ENCODE assay signal across 8 cellular contexts in genomic region chr11:111926505-111927391, GRCh38. TPM values are rescaled to one million over a fixed set of nuclear protein-coding genes. Genes with fewer than 3 reads are reported as not detected.
DNase-seq lines count a peak whose midpoint lies in the region; ATAC-seq and TF ChIP-seq lines count a peak whose summit lies in the region.

No MANE protein-coding gene starts in this region.

- DNase-seq in DMS153 (lab: John Stamatoyannopoulos, UW) (peak; percentile 96), OCI-M1 (lab: John Stamatoyannopoulos, UW) (peak; percentile 100), activated T-cell treated with anti-CD3 and anti-CD28 coated beads for 48 hours (ENCODE audit: low read depth) (peak; percentile 96), epithelial cell of proximal tubule (ENCODE audit: low read depth) (no peak), mucosa of gallbladder (ENCODE audit: low spot score) (peak; percentile 97)
- peak; percentile 91 for DNase-seq in stimulated activated CD8-positive, alpha-beta memory T cell treated with anti-CD3 and anti-CD28 coated beads, Interleukin-4, amount 100 ng/mL, for 24 hours (ENCODE audit: low read depth)

- TF ChIP-seq CTCF in epithelial cell of proximal tubule (conservative IDR thresholded peaks at IDR 0.05; ENCODE audit: low read depth, low read length), result no peak

- peaks cover 0 to 2% (median 0%) of the 10 kb centered on the region in 3 donors for H3K9me3 Mint-ChIP-seq in IgD-negative memory B cell

- H3K4me1 Mint-ChIP-seq in IgD-negative memory B cell, result peaks cover 8 to 10% (median 9%) of the 10 kb centered on the region in 3 donors

- peak overlapping the region; percentile 61 for H3K4me3 ChIP-seq in epithelial cell of proximal tubule (ENCODE audit: low read depth, low read length)

- peak overlapping the region; percentile 85 to 93 (median 91) for H3K4me3 Mint-ChIP-seq in IgD-negative memory B cell

- peak; percentile 91 for ATAC-seq in GM21576 (IDR thresholded peaks at IDR 0.05; ENCODE audit: unreplicated experiment)

- no peaks in the 10 kb centered on the region for H3K27me3 Mint-ChIP-seq in IgD-negative memory B cell

- H3K36me3 Mint-ChIP-seq in IgD-negative memory B cell, result no peaks in the 10 kb centered on the region

- peak overlapping the region; percentile 86 to 93 (median 87) for H3K27ac Mint-ChIP-seq in IgD-negative memory B cell

RNA-seq across cellular contexts. Expression of gene C11orf52, which starts 8.0 kb away (rescaled TPM):
- polyA plus RNA-seq in IgD-negative memory B cell, result not detected
- total RNA-seq in epithelial cell of proximal tubule, result 4.0 and 5.0 TPM in 2 replicates
- 34.4 TPM for total RNA-seq in mucosa of gallbladder

RNA-seq across cellular contexts. Expression of gene DIXDC1, which starts 10.4 kb away (rescaled TPM):
- polyA plus RNA-seq in IgD-negative memory B cell, result 0.34 TPM
- total RNA-seq in epithelial cell of proximal tubule (6.8 and 7.7 TPM in 2 replicates), mucosa of gallbladder (25.1 TPM)

RNA-seq across cellular contexts. Expression of gene HSPB2, which starts 14.2 kb away (rescaled TPM):
- polyA plus RNA-seq in IgD-negative memory B cell, result not detected
- total RNA-seq in epithelial cell of proximal tubule, result 0.29 TPM in 1 of 2 replicates, not detected in the other
- 3.9 TPM for total RNA-seq in mucosa of gallbladder

RNA-seq across cellular contexts. Expression of gene CRYAB, which starts 15.2 kb away (rescaled TPM):
- polyA plus RNA-seq in IgD-negative memory B cell, result not detected
- total RNA-seq in epithelial cell of proximal tubule (5.9 and 25.8 TPM in 2 replicates), mucosa of gallbladder (277 TPM)

RNA-seq across cellular contexts. Expression of gene CFAP68, which starts 47.4 kb away (rescaled TPM):
- polyA plus RNA-seq in IgD-negative memory B cell, result 25.7 TPM
- total RNA-seq in epithelial cell of proximal tubule, result 20.0 and 29.5 TPM in 2 replicates
- 21.8 TPM for total RNA-seq in mucosa of gallbladder
